ENCODE assay signal across 8 cellular contexts in the genomic region with DNA sequence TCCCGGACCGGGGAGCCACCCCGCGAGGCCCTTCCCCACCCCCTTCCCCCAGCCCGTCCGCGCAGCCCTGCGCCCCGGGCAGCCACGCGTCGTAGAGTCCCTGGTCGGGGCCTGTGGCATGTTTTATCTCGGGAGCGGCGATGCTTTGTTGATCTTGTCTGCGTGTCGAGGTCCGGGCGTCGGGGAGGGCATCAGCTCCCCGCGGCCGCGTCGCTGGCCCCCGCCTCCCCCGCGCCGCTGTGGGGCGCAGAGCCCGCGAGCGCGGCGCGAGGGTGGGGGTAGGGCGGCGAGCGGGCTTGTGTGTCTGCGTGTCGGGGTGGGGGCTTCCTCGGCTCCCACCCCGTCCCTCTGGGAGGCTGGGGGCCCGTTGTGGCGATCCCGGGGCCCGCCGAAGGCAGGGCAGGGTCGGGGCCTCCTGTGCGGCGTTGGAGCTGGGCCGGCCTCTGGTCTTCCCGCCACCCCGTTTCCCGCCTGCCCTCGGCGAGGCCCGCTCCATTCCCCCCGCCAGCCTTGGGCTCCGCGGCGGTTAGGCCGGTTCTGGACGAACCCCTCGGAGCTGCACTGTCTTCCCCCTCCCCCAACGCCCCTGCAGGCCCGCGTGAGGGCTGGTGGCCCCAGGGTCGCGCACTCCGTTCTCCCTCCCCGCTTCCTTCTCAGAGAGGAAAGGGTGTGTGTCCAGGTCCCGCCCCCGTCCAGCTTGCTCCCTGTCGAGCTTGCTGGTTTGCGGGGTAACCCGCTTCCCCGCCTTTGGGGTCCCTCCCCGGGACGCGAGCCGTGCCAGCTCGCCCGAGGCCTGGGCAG. TPM values are rescaled to one million over a fixed set of nuclear protein-coding genes. Genes with fewer than 3 reads are reported as not detected.
DNase-seq lines count a peak whose midpoint lies in the region; ATAC-seq, FAIRE-seq and TF ChIP-seq lines count a peak whose summit lies in the region.

No MANE protein-coding gene starts in this region.

- no peak for FAIRE-seq in bronchial epithelial cell (lab: Jason Lieb, UNC)

- H3K27me3 ChIP-seq in bronchial epithelial cell (ENCODE audit: control insufficient read depth, insufficient read depth, low read length) (no peaks in the 10 kb centered on the region), kidney epithelial cell (ENCODE audit: control insufficient read depth, insufficient read depth, low read length) (no peaks in the 10 kb centered on the region)

- TF ChIP-seq CTCF in VCaP (conservative IDR thresholded peaks at IDR 0.05): no peak
- no peak for TF ChIP-seq CTCF in bronchial epithelial cell (IDR thresholded peaks at IDR 0.05; ENCODE audit: insufficient read depth, low read length, severe bottlenecking)
- no peak for TF ChIP-seq CTCF in kidney epithelial cell (IDR thresholded peaks at IDR 0.05; ENCODE audit: insufficient read depth, low read length, poor library complexity, severe bottlenecking)

- ATAC-seq in GM21528 (IDR thresholded peaks at IDR 0.05; ENCODE audit: low FRiP score, unreplicated experiment): peak; percentile 36

- H3K36me3 ChIP-seq in bronchial epithelial cell (ENCODE audit: control insufficient read depth, insufficient read depth, low read length) (no peaks in the 10 kb centered on the region), kidney epithelial cell (ENCODE audit: control insufficient read depth, insufficient read depth, low read length) (no peaks in the 10 kb centered on the region)

- peak overlapping the region; percentile 99 for H3K4me3 ChIP-seq in bronchial epithelial cell (ENCODE audit: low read depth, low read length)
- peak overlapping the region; percentile 99 for H3K4me3 ChIP-seq in kidney epithelial cell (ENCODE audit: low read depth, low read length)

- peak; percentile 56 for DNase-seq in ELF-1 (ENCODE audit: low read depth, low spot score)
- DNase-seq in HuH-7 (ENCODE audit: low spot score): peak; percentile 11
- DNase-seq in bronchial epithelial cell (ENCODE audit: low read depth): no peak
- DNase-seq in kidney epithelial cell (ENCODE audit: low read depth): no peak
- DNase-seq in stimulated activated CD4-positive, alpha-beta T cell treated with anti-CD3 and anti-CD28 coated beads, Interleukin-15, amount 100 ng/mL, for 48 hours (ENCODE audit: low read depth in 2 of 2): peak; percentile 20 to 24
- DNase-seq in foreskin melanocyte: no peak

- peak overlapping the region; percentile 95 for H3K27ac ChIP-seq in VCaP

RNA-seq across cellular contexts. Expression of gene GMPS, which starts 0.7 kb away (rescaled TPM):
- total RNA-seq in bronchial epithelial cell (17.5 and 29.5 TPM in 2 replicates), kidney epithelial cell (33.7 and 41.7 TPM in 2 replicates)

RNA-seq across cellular contexts. Expression of gene SLC33A1, which starts 16.9 kb away (rescaled TPM):
- total RNA-seq in bronchial epithelial cell (39.7 and 67.7 TPM in 2 replicates), kidney epithelial cell (53.6 and 58.1 TPM in 2 replicates)

Comparison
In these comparisons a context has a peak if more than half of its experiments do, and no peak if none do; other contexts are left out.
1. DNase-seq: peak in ELF-1 (single experiment), HuH-7 (single experiment) and stimulated activated CD4-positive, alpha-beta T cell treated with anti-CD3 and anti-CD28 coated beads, Interleukin-15, amount 100 ng/mL, for 48 hours (2 of 2); none in bronchial epithelial cell (single experiment), kidney epithelial cell (single experiment) and foreskin melanocyte (single experiment).